ENCODE assay signal across 8 cellular contexts in the genomic region with DNA sequence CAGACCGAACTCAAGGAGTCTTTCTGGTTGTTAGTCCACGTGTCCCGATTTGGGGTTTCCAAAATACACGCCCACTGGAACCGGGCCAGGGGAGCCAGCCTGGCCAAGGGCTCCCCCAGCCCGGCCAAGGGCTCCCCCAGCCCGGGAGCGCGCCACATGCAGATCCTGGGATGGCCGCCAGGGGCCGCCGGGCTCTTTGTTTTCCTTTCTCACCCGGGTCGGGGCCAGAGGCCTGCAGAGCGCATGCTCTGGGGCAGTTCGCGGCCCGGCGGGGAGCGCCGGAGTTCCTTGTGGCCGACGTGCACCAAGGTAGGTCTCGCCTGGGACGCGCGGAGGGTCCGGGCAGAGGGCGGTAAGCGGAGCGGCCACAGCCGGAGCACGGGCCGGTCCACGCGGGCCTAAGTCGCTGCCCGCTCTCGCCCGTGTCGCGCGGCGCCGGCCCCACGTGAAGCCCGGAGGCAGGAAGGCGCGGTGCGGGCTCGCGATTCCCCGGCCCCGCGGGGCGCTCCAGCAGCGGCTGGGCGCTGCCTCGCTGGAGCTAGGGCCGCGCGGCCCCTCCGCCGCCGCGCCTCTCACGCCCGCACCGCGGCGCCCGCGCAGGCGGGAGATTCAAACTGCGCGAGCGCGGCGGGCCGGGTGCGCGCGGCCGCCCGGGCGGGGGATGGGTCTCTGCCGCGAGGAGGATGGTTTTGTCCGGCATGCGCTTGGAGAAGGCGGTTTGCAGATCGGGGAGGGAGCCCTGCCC. TPM values are rescaled to one million over a fixed set of nuclear protein-coding genes. Genes with fewer than 3 reads are reported as not detected.
DNase-seq lines count a peak whose midpoint lies in the region; ATAC-seq lines count a peak whose summit lies in the region.

No MANE protein-coding gene starts in this region.

- no peaks in the 10 kb centered on the region for H3K9me3 ChIP-seq in CD4-positive, CD25-positive, alpha-beta regulatory T cell (ENCODE audit: control insufficient read depth in 2 of 2, low read length in 2 of 2)

- no peaks in the 10 kb centered on the region for H3K27me3 Mint-ChIP-seq in CD4-positive, CD25-positive, alpha-beta regulatory T cell
- no peaks in the 10 kb centered on the region for H3K27me3 Mint-ChIP-seq in activated CD4-positive, alpha-beta memory T cell treated with anti-CD3 and anti-CD28 coated beads for 36 hours

- no peaks in the 10 kb centered on the region for H3K27me3 ChIP-seq in CD4-positive, CD25-positive, alpha-beta regulatory T cell (ENCODE audit: control insufficient read depth, insufficient read depth, low read length)

- peak overlapping the region; percentile 67 for H3K4me3 ChIP-seq in CD4-positive, CD25-positive, alpha-beta regulatory T cell (ENCODE audit: low read depth, low read length)

- peak overlapping the region; percentile 63 for H3K27ac ChIP-seq in CD4-positive, CD25-positive, alpha-beta regulatory T cell (ENCODE audit: insufficient read depth, low read length, poor library complexity, severe bottlenecking)

- DNase-seq in CD4-positive, CD25-positive, alpha-beta regulatory T cell, result peak; percentile 78 to 87 (median 83)
- DNase-seq in NCI-H69 (lab: John Stamatoyannopoulos, UW), result peak; percentile 91
- peak; percentile 93 for DNase-seq in activated CD4-positive, alpha-beta memory T cell treated with anti-CD3 and anti-CD28 coated beads for 36 hours
- DNase-seq in ecto neural progenitor cell (ENCODE audit: low spot score), result peak; percentile 95
- DNase-seq in lung microvascular endothelial cell (ENCODE audit: low read depth in 2 of 2), result peak; percentile 90 to 93
- DNase-seq in stimulated activated CD4-positive, alpha-beta T cell treated with anti-CD3 and anti-CD28 coated beads, TNF-alpha, amount 100 ng/mL, for 4 hours (ENCODE audit: low read depth in 3 of 3), result peak; percentile 78 to 89 (median 80)

- peak overlapping the region; percentile 88 to 98 (median 93) for H3K4me3 Mint-ChIP-seq in CD4-positive, CD25-positive, alpha-beta regulatory T cell
- H3K4me3 Mint-ChIP-seq in activated CD4-positive, alpha-beta memory T cell treated with anti-CD3 and anti-CD28 coated beads for 36 hours, result peak overlapping the region; percentile 88

- peaks cover 0 to 2% (median 0%) of the 10 kb centered on the region in 7 donors for H3K9me3 Mint-ChIP-seq in CD4-positive, CD25-positive, alpha-beta regulatory T cell
- H3K9me3 Mint-ChIP-seq in activated CD4-positive, alpha-beta memory T cell treated with anti-CD3 and anti-CD28 coated beads for 36 hours, result no peaks in the 10 kb centered on the region

- intact Hi-C loops in activated CD4-positive, alpha-beta memory T cell treated with anti-CD3 and anti-CD28 coated beads for 36 hours (cut with micrococcal nuclease), result loop anchor here (1.0 to 5.0 kb wide), 6 partner anchors 12 to 359 kb away; a partner anchor contains a TSS

- peaks cover 7 to 59% (median 21%) of the 10 kb centered on the region in 4 donors for H3K4me1 Mint-ChIP-seq in CD4-positive, CD25-positive, alpha-beta regulatory T cell
- H3K4me1 Mint-ChIP-seq in activated CD4-positive, alpha-beta memory T cell treated with anti-CD3 and anti-CD28 coated beads for 36 hours (ENCODE audit: low read depth), result peaks cover 41% of the 10 kb centered on the region

- peaks cover 8% of the 10 kb centered on the region for H3K36me3 Mint-ChIP-seq in CD4-positive, CD25-positive, alpha-beta regulatory T cell
- H3K36me3 Mint-ChIP-seq in activated CD4-positive, alpha-beta memory T cell treated with anti-CD3 and anti-CD28 coated beads for 36 hours, result peaks cover 19% of the 10 kb centered on the region

- peak; percentile 83 to 88 for ATAC-seq in CD4-positive, CD25-positive, alpha-beta regulatory T cell (ENCODE audit: low read depth in 2 of 2)
- ATAC-seq in GM19324 (IDR thresholded peaks at IDR 0.05; ENCODE audit: low FRiP score, unreplicated experiment) (peak; percentile 81), HG03460 (IDR thresholded peaks at IDR 0.05; ENCODE audit: unreplicated experiment) (peak; percentile 73)

- H3K36me3 ChIP-seq in CD4-positive, CD25-positive, alpha-beta regulatory T cell (ENCODE audit: control insufficient read depth, insufficient read depth, low read length), result peaks cover 8% of the 10 kb centered on the region

- peaks cover 18% of the 10 kb centered on the region for H3K4me1 ChIP-seq in CD4-positive, CD25-positive, alpha-beta regulatory T cell (ENCODE audit: control insufficient read depth, insufficient read depth, low read length, poor library complexity, severe bottlenecking)

- H3K27ac Mint-ChIP-seq in CD4-positive, CD25-positive, alpha-beta regulatory T cell, result peak overlapping the region; percentile 86 to 96 (median 89)
- H3K27ac Mint-ChIP-seq in activated CD4-positive, alpha-beta memory T cell treated with anti-CD3 and anti-CD28 coated beads for 36 hours, result peak overlapping the region; percentile 93

- POLR2A ChIA-PET in activated CD4-positive, alpha-beta memory T cell treated with anti-CD3 and anti-CD28 coated beads for 36 hours (lab: Charles Lee), result interaction anchor here (0.6 to 3.1 kb wide), 5 partner anchors 10 to 359 kb away, joined by 3 to 26 read pairs (median 8); a partner anchor contains a TSS

- CTCF ChIA-PET in activated CD4-positive, alpha-beta memory T cell treated with anti-CD3 and anti-CD28 coated beads for 36 hours (lab: Charles Lee), result interaction anchor here (1.0 to 3.9 kb wide), 8 partner anchors 9 to 359 kb away, joined by 3 to 25 read pairs (median 5); a partner anchor contains a TSS

RNA-seq across cellular contexts. Expression of a gene that starts 12.3 kb away (rescaled TPM):
- total RNA-seq in CD4-positive, CD25-positive, alpha-beta regulatory T cell, result 9.7 TPM
- 10 to 100 TPM in 3 of 4 donors, 1 to 10 TPM in 1; 8.2 to 16.4 (median 12.6) TPM for polyA plus RNA-seq in CD4-positive, CD25-positive, alpha-beta regulatory T cell
- 10 to 100 TPM; 83.5 to 86.1 TPM for total RNA-seq in activated CD4-positive, alpha-beta memory T cell treated with anti-CD3 and anti-CD28 coated beads for 36 hours
- total RNA-seq in lung microvascular endothelial cell, result 40.1 and 46.6 TPM in 2 replicates

RNA-seq across cellular contexts. Expression of a gene that starts 34.7 kb away (rescaled TPM):
- total RNA-seq in CD4-positive, CD25-positive, alpha-beta regulatory T cell, result 29.8 TPM
- 10 to 100 TPM; 28.9 to 48.2 (median 39.4) TPM for polyA plus RNA-seq in CD4-positive, CD25-positive, alpha-beta regulatory T cell
- total RNA-seq in activated CD4-positive, alpha-beta memory T cell treated with anti-CD3 and anti-CD28 coated beads for 36 hours, result 10 to 100 TPM; 57.3 to 59.6 TPM
- 17.7 and 19.2 TPM in 2 replicates for total RNA-seq in lung microvascular endothelial cell

Comparison
In these comparisons a context has a peak if more than half of its experiments do, and no peak if none do; other contexts are left out.
1. Peak in every context shown above with its lines: DNase-seq, ATAC-seq, H3K4me3 ChIP-seq and H3K27ac ChIP-seq.